Comparison of ENCODE assay signal across 21 cellular contexts in genomic region chr12:11534064-11534463, GRCh38.
A peak's percentile ranks its signal among the peaks of the same experiment; 100 is the strongest.
DNase-seq lines count a peak whose midpoint lies in the region; ATAC-seq, FAIRE-seq and TF ChIP-seq lines count a peak whose summit lies in the region.
"Had no signal": no experiment of that assay in that cellular context is flagged by ENCODE, and none has a peak within 500 bp of the region (broad histone marks: within the 10 kb centered on the region; RNA-seq: fewer than 3 reads in every experiment).

No MANE protein-coding gene starts in this region.

- no peak overlapping the region for H3K4me3 ChIP-seq in HepG2 (replicated peaks in 1 of 3; ENCODE audit: insufficient read depth in 1 of 3, low read depth in 2 of 3, low read length in 3 of 3)
- H3K4me3 ChIP-seq in right lobe of liver = no peak overlapping the region
- no peak overlapping the region for H3K4me3 ChIP-seq in H1 (ENCODE audit: extremely low read depth in 1 of 4, insufficient read depth in 2 of 4, low read depth in 3 of 4, low read length in 4 of 4)
- H3K4me3 ChIP-seq in vagina = no peak overlapping the region
- H3K4me3 ChIP-seq: A549; BLaER1 treated with 17β-estradiol and CSF1 and Interleukin-3, amounts not matched to agents 10 nM and 100 nM had no signal

- no peak overlapping the region for H3K18ac ChIP-seq in H1 (ENCODE audit: extremely low read depth, low read length)

- CTCF ChIA-PET in HepG2 (lab: Yijun Ruan, JAX; ENCODE audit: low intra/inter-chr PET ratio, low total read pairs) (no interaction called here), H1 (lab: Charles Lee; ENCODE audit: partially characterized antibody) (interaction anchor here (0.5 to 0.8 kb wide), 3 partner anchors 167 to 1043 kb away, joined by 3 to 4 read pairs (median 3); no protein-coding TSS in a partner anchor)

- H4K5ac ChIP-seq in H1 (ENCODE audit: insufficient read length, low read depth, low read length) = no peak overlapping the region

- BruUV-seq in HepG2 (replicated peaks; lab: Mats Ljungman, UMichigan) = no TSS peak

- intact Hi-C loops in HepG2 (cut with micrococcal nuclease; ENCODE audit: unreplicated experiment) = no loop called here
- intact Hi-C loops in right lobe of liver (cut with DNase I) = no loop called here
- intact Hi-C loops in vagina (cut with DNase I) = no loop called here

- TF ChIP-seq EP300 in HepG2 (IDR thresholded peaks at IDR 0.05; ENCODE audit: low read depth in 2 of 2, low read length in 2 of 2) (no peak), HepG2 (CRISPR knock-in tag; IDR thresholded peaks at IDR 0.05; ENCODE audit: borderline replicate concordance) (no peak), Ishikawa (IDR thresholded peaks at IDR 0.05; ENCODE audit: borderline replicate concordance) (no peak), H1 (IDR thresholded peaks at IDR 0.05; ENCODE audit: borderline replicate concordance in 1 of 2, low read depth in 2 of 2, low read length in 2 of 2) (no peak)

- DNase-seq in HepG2 (ENCODE audit: low spot score) = no peak
- DNase-seq in right lobe of liver = no peak
- no peak for DNase-seq in H1 (ENCODE audit: low read depth in 1 of 2, low spot score in 2 of 2)
- DNase-seq in vagina (ENCODE audit: extremely low spot score in 2 of 2) = no peak
- DNase-seq: AML-193; Caco-2; Calu3; CD4-positive, alpha-beta T cell; CD8-positive, alpha-beta T cell; DMS79 treated with DMSO at 0.1 percent for 48 hours; GF-D8 had no signal

- H2AFZ ChIP-seq in HepG2 (ENCODE audit: low read length) (no peak overlapping the region), H1 (ENCODE audit: low read length) (no peak overlapping the region)

- H3K4me1 ChIP-seq in HepG2 (ENCODE audit: insufficient read depth, low read length) (no peaks in the 10 kb centered on the region), right lobe of liver (no peaks in the 10 kb centered on the region), H1 (replicated peaks in 1 of 4; ENCODE audit: control insufficient read depth in 3 of 4, insufficient read depth in 4 of 4, low read length in 3 of 4) (no peaks in the 10 kb centered on the region), vagina (no peaks in the 10 kb centered on the region)
- H3K4me1 ChIP-seq: A549; BLaER1 treated with 17β-estradiol and CSF1 and Interleukin-3, amounts not matched to agents 10 nM and 100 nM; Caco-2 had no signal

- H4K91ac ChIP-seq in H1 (replicated peaks; ENCODE audit: insufficient read length, low read length) = no peak overlapping the region

- no peak overlapping the region for H4K8ac ChIP-seq in H1 (ENCODE audit: extremely low read depth, insufficient read depth, low read length)

- H3K27me3 ChIP-seq in HepG2 (ENCODE audit: control insufficient read depth in 1 of 2, insufficient read depth in 2 of 2, low read length in 2 of 2) (peaks cover 0 to 5% of the 10 kb centered on the region in 2 experiments; a peak in 2 of 5 replicates), right lobe of liver (no peaks in the 10 kb centered on the region), H1 (replicated peaks in 1 of 4; ENCODE audit: control insufficient read depth in 3 of 4, extremely low read depth in 1 of 4, insufficient read depth in 3 of 4, low read length in 3 of 4) (peaks cover 0 to 2% (median 0%) of the 10 kb centered on the region in 4 experiments; a peak in 1 of 7 replicates), vagina (no peaks in the 10 kb centered on the region)
- H3K27me3 ChIP-seq: BLaER1 treated with 17β-estradiol and CSF1 and Interleukin-3, amounts not matched to agents 10 nM and 100 nM had no signal

- H3K79me2 ChIP-seq in HepG2 (ENCODE audit: insufficient read depth, low read length) (no peaks in the 10 kb centered on the region), H1 (ENCODE audit: control insufficient read depth in 1 of 2, insufficient read depth in 2 of 2, low read length in 2 of 2) (no peaks in the 10 kb centered on the region)

- no peak overlapping the region for H2BK12ac ChIP-seq in H1 (ENCODE audit: low read depth, low read length)

- ATAC-seq in HepG2 (no peak), right lobe of liver (no peak), HG02763 (IDR thresholded peaks at IDR 0.05; ENCODE audit: unreplicated experiment) (no peak)
- ATAC-seq: CD8-positive, alpha-beta T cell had no signal

- H3K23me2 ChIP-seq in H1 (ENCODE audit: low read depth, low read length) = no peaks in the 10 kb centered on the region

- no peak overlapping the region for H2BK5ac ChIP-seq in H1 (ENCODE audit: low read depth, low read length)

- H3K9ac ChIP-seq in HepG2 (ENCODE audit: insufficient read depth, low read depth, low read length) (no peak overlapping the region), H1 (replicated peaks in 1 of 4; ENCODE audit: extremely low read depth in 1 of 4, low read depth in 3 of 4, low read length in 3 of 4) (no peak overlapping the region)
- H3K9ac ChIP-seq: BLaER1 treated with 17β-estradiol and CSF1 and Interleukin-3, amounts not matched to agents 10 nM and 100 nM had no signal

- no peak overlapping the region for H2BK20ac ChIP-seq in H1 (ENCODE audit: low read length)

- no peaks in the 10 kb centered on the region for H3K9me3 ChIP-seq in HepG2 (ENCODE audit: low read length)
- H3K9me3 ChIP-seq in right lobe of liver = no peaks in the 10 kb centered on the region
- H3K9me3 ChIP-seq in H1 (ENCODE audit: insufficient read depth in 2 of 2, low read depth in 1 of 2, low read length in 1 of 2) = no peaks in the 10 kb centered on the region
- H3K9me3 ChIP-seq in vagina = no peaks in the 10 kb centered on the region
- H3K9me3 ChIP-seq: A549 had no signal

- TF ChIP-seq POLR2A in HepG2 (IDR thresholded peaks at IDR 0.05; ENCODE audit: insufficient read depth in 1 of 2, low read depth in 2 of 2, low read length in 2 of 2) = no peak
- no peak for TF ChIP-seq POLR2A in right lobe of liver (IDR thresholded peaks at IDR 0.05)
- no peak for TF ChIP-seq POLR2A in H1 (IDR thresholded peaks at IDR 0.05; ENCODE audit: control extremely low read depth in 1 of 2, low read depth in 2 of 2, low read length in 2 of 2)
- no peak for TF ChIP-seq POLR2A in vagina (IDR thresholded peaks at IDR 0.05)

- H3K27ac ChIP-seq in HepG2 (ENCODE audit: extremely low read length, insufficient read depth, low read length) (no peak overlapping the region), right lobe of liver (no peak overlapping the region), H1 (ENCODE audit: low read depth, low read length) (no peak overlapping the region), vagina (no peak overlapping the region)
- H3K27ac ChIP-seq: 22Rv1; A549; BLaER1 treated with 17β-estradiol and CSF1 and Interleukin-3, amounts not matched to agents 10 nM and 100 nM; C4-2B had no signal

- TF ChIP-seq RAD21 in HepG2 (CRISPR knock-in tag; IDR thresholded peaks at IDR 0.05) (no peak), Ishikawa (IDR thresholded peaks at IDR 0.05; ENCODE audit: low read depth) (no peak), H1 (IDR thresholded peaks at IDR 0.05 in 1 of 2, conservative IDR thresholded peaks at IDR 0.05 in 1 of 2; ENCODE audit: low read depth in 2 of 2, low read length in 2 of 2) (no peak)

- no peaks in the 10 kb centered on the region for H4K20me1 ChIP-seq in HepG2 (ENCODE audit: insufficient read depth, low read length)
- no peaks in the 10 kb centered on the region for H4K20me1 ChIP-seq in H1 (replicated peaks in 1 of 2; ENCODE audit: control insufficient read depth in 1 of 2, insufficient read depth in 2 of 2, low read length in 2 of 2)
- H4K20me1 ChIP-seq: BLaER1 treated with 17β-estradiol and CSF1 and Interleukin-3, amounts not matched to agents 10 nM and 100 nM had no signal

- in situ Hi-C loops in HepG2 (cut with HindIII; ENCODE audit: extremely low pct_ligation_motif_present, low pct_unique_long_range_greater_than_20kb) = no loop called here

- H3K36me3 ChIP-seq in HepG2 (replicated peaks in 1 of 2; ENCODE audit: control insufficient read depth in 1 of 2, insufficient read depth in 2 of 2, low read length in 2 of 2) (no peaks in the 10 kb centered on the region), right lobe of liver (no peaks in the 10 kb centered on the region), H1 (ENCODE audit: control insufficient read depth in 2 of 4, insufficient read depth in 4 of 4, low read length in 3 of 4) (no peaks in the 10 kb centered on the region), vagina (no peaks in the 10 kb centered on the region)
- H3K36me3 ChIP-seq: BLaER1 treated with 17β-estradiol and CSF1 and Interleukin-3, amounts not matched to agents 10 nM and 100 nM had no signal

- no peak overlapping the region for H2BK15ac ChIP-seq in H1 (ENCODE audit: low read length)

- TF ChIP-seq CTCF in HepG2 (CRISPR knock-in tag; IDR thresholded peaks at IDR 0.05) (no peak), right lobe of liver (IDR thresholded peaks at IDR 0.05) (no peak), H1 (IDR thresholded peaks at IDR 0.05; ENCODE audit: control extremely low read depth in 1 of 3, insufficient read depth in 1 of 3, low read depth in 1 of 3, low read length in 3 of 3) (no peak), vagina (IDR thresholded peaks at IDR 0.05) (no peak)

- H2BK120ac ChIP-seq in H1 (replicated peaks; ENCODE audit: low read depth, low read length) = no peak overlapping the region

- no peak overlapping the region for H3K23ac ChIP-seq in H1 (ENCODE audit: insufficient read length)

- no peak overlapping the region for H3K4me2 ChIP-seq in HepG2 (ENCODE audit: low read depth, low read length)
- no peak overlapping the region for H3K4me2 ChIP-seq in H1 (ENCODE audit: insufficient read depth in 1 of 2, low read depth in 2 of 2, low read length in 2 of 2)
- H3K4me2 ChIP-seq: A549; BLaER1 treated with 17β-estradiol and CSF1 and Interleukin-3, amounts not matched to agents 10 nM and 100 nM had no signal

- FAIRE-seq in HepG2 (lab: Jason Lieb, UNC) (no peak), H1 (lab: Jason Lieb, UNC) (no peak)
- FAIRE-seq: A549, D721Med, G401.6, GM12891, GM19239 had no signal

- H3K4ac ChIP-seq in H1 (replicated peaks; ENCODE audit: insufficient read length, low read depth, low read length) = no peak overlapping the region

- no peak overlapping the region for H2AK5ac ChIP-seq in H1 (ENCODE audit: low read depth, low read length)

- H3K79me1 ChIP-seq in H1 (ENCODE audit: low read depth, low read length) = no peaks in the 10 kb centered on the region

- POLR2A ChIA-PET in HepG2 (lab: Yijun Ruan, JAX) = no interaction called here
- POLR2A ChIA-PET in H1 (lab: Charles Lee; ENCODE audit: partially characterized antibody) = no interaction called here

- no peak overlapping the region for H3K14ac ChIP-seq in H1 (ENCODE audit: insufficient read length)

- H3K56ac ChIP-seq in H1 (replicated peaks; ENCODE audit: insufficient read length, low read depth, low read length) = no peak overlapping the region

TF ChIP-seq in HepG2, 621 proteins besides CTCF, POLR2A, EP300 and RAD21 (continues in another document):
- no peak for TF ChIP-seq ZFP41 (CRISPR knock-in tag; IDR thresholded peaks at IDR 0.05; ENCODE audit: borderline replicate concordance)

TF ChIP-seq in Ishikawa, 13 proteins besides CTCF, POLR2A, EP300 and RAD21 (continues in another document):
- TF ChIP-seq YY1 (IDR thresholded peaks at IDR 0.05; ENCODE audit: low read depth) = no peak
- TF ChIP-seq TAF1 (IDR thresholded peaks at IDR 0.05; ENCODE audit: low read depth) = no peak
- TF ChIP-seq TEAD4 (IDR thresholded peaks at IDR 0.05) = no peak

TF ChIP-seq in H1, 55 proteins besides CTCF, POLR2A, EP300 and RAD21 (continues in another document):
- TF ChIP-seq CEBPB (IDR thresholded peaks at IDR 0.05; ENCODE audit: low read depth, low read length) (peak; percentile 72; the same call in 1 of the 2 replicates), BACH1 (IDR thresholded peaks at IDR 0.05; ENCODE audit: low read length) (no peak), BRCA1 (IDR thresholded peaks at IDR 0.05; ENCODE audit: low read depth, low read length) (no peak)

Comparison
In these comparisons a context has a peak if more than half of its experiments do, and no peak if none do; other contexts are left out.
1. Of the 41 proteins assayed by ChIP-seq in both HepG2 and H1: peak only in HepG2: none; only in H1: none; in both: CEBPB; in neither: 40.